ENCODE assay signal across 18 cellular contexts in the genomic region with DNA sequence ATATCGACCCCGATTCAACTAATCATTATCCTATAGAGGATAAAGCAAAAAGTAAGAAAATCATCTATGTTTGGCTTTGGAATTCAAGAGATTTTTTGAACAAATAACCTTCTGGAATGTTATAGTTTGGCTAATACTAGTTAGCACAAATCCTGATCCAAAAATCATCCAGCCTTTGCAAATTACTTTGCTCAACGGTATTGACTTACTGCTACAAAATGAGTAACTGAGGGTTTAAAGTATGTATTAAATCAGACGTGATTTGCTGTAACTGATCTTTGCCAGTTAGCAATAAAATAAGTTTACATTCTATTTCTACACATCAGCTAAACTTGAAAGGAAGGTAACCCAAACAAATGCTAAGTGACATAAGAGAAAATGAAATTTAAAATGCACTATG. TPM values are rescaled to one million over a fixed set of nuclear protein-coding genes. Genes with fewer than 3 reads are reported as not detected.
DNase-seq lines count a peak whose midpoint lies in the region; ATAC-seq and TF ChIP-seq lines count a peak whose summit lies in the region.
"Had no signal": no experiment of that assay in that cellular context is flagged by ENCODE, and none has a peak within 500 bp of the region (broad histone marks: within the 10 kb centered on the region; RNA-seq: fewer than 3 reads in every experiment).

No MANE protein-coding gene starts in this region.

- no peaks in the 10 kb centered on the region for H3K27me3 Mint-ChIP-seq in CD4-positive, alpha-beta T cell
- H3K27me3 Mint-ChIP-seq in effector memory CD8-positive, alpha-beta T cell: no peaks in the 10 kb centered on the region
- no peaks in the 10 kb centered on the region for H3K27me3 Mint-ChIP-seq in progenitor cell of endocrine pancreas
- H3K27me3 Mint-ChIP-seq: B cell; CD4-positive, alpha-beta memory T cell had no signal

- no peaks in the 10 kb centered on the region for H3K9me3 Mint-ChIP-seq in CD4-positive, alpha-beta T cell
- no peaks in the 10 kb centered on the region for H3K9me3 Mint-ChIP-seq in effector memory CD8-positive, alpha-beta T cell
- H3K9me3 Mint-ChIP-seq in progenitor cell of endocrine pancreas (ENCODE audit: low read depth): no peaks in the 10 kb centered on the region
- H3K9me3 Mint-ChIP-seq: CD4-positive, alpha-beta memory T cell had no signal

- H3K36me3 ChIP-seq in Loucy (ENCODE audit: insufficient read depth, low read length): peaks cover 27% of the 10 kb centered on the region

- peaks cover 99% of the 10 kb centered on the region for H3K79me2 ChIP-seq in Loucy (ENCODE audit: insufficient read depth, low read length)

- no peaks in the 10 kb centered on the region for H3K9me3 ChIP-seq in CD4-positive, alpha-beta T cell (ENCODE audit: control insufficient read depth, low read length)
- no peaks in the 10 kb centered on the region for H3K9me3 ChIP-seq in Loucy (ENCODE audit: insufficient read depth, low read depth, low read length)

- peaks cover 50% of the 10 kb centered on the region for H3K4me1 ChIP-seq in Loucy (ENCODE audit: insufficient read depth, low read length, poor library complexity, severe bottlenecking)

- POLR2A ChIA-PET in CD4-positive, alpha-beta T cell (lab: Charles Lee): no interaction called here

- TF ChIP-seq CTCF in CD4-positive, alpha-beta T cell (IDR thresholded peaks at IDR 0.05): no peak
- TF ChIP-seq CTCF in Loucy (conservative IDR thresholded peaks at IDR 0.05; ENCODE audit: low read length) (no peak), progenitor cell of endocrine pancreas (IDR thresholded peaks at IDR 0.05; ENCODE audit: unreplicated experiment) (no peak)

- intact Hi-C loops in CD4-positive, alpha-beta T cell (cut with DNase I, micrococcal nuclease): no loop called here

- H3K4me3 ChIP-seq in Loucy (ENCODE audit: low read length, poor library complexity, severe bottlenecking): peak overlapping the region; percentile 95

- H3K27ac Mint-ChIP-seq in CD4-positive, alpha-beta T cell: peak overlapping the region; percentile 36
- peak overlapping the region; percentile 69 to 77 for H3K27ac Mint-ChIP-seq in effector memory CD8-positive, alpha-beta T cell
- peak overlapping the region; percentile 67 for H3K27ac Mint-ChIP-seq in progenitor cell of endocrine pancreas
- H3K27ac Mint-ChIP-seq: B cell had no signal

- peaks cover 72% of the 10 kb centered on the region for H3K36me3 Mint-ChIP-seq in CD4-positive, alpha-beta T cell (ENCODE audit: low read depth)
- peaks cover 74% of the 10 kb centered on the region for H3K36me3 Mint-ChIP-seq in effector memory CD8-positive, alpha-beta T cell (ENCODE audit: insufficient read depth)
- H3K36me3 Mint-ChIP-seq in progenitor cell of endocrine pancreas (ENCODE audit: insufficient read depth): peaks cover 15% of the 10 kb centered on the region

- no peak for ATAC-seq in CD4-positive, alpha-beta T cell (ENCODE audit: poor library complexity)
- no peak for ATAC-seq in effector memory CD8-positive, alpha-beta T cell (replicated peaks)

- no peaks in the 10 kb centered on the region for H3K9me2 ChIP-seq in Loucy (replicated peaks; ENCODE audit: low read depth, low read length)

- H3K27ac ChIP-seq in CD4-positive, alpha-beta T cell (ENCODE audit: low read depth, low read length): no peak overlapping the region

- peak overlapping the region; percentile 7 for H3K4me3 Mint-ChIP-seq in CD4-positive, alpha-beta T cell
- peak overlapping the region in 1 of 2 donors; percentile 41 for H3K4me3 Mint-ChIP-seq in effector memory CD8-positive, alpha-beta T cell
- no peak overlapping the region for H3K4me3 Mint-ChIP-seq in progenitor cell of endocrine pancreas (ENCODE audit: low read depth)
- H3K4me3 Mint-ChIP-seq: B cell had no signal

- H4K20me1 ChIP-seq in Loucy (ENCODE audit: insufficient read depth, low read length, poor library complexity, severe bottlenecking): peaks cover 94% of the 10 kb centered on the region

- CTCF ChIA-PET in CD4-positive, alpha-beta T cell (lab: Charles Lee): interaction anchor here (1.4 kb wide), 1 partner anchor 23 kb away, joined by 3 read pairs; no protein-coding TSS in a partner anchor

- no peaks in the 10 kb centered on the region for H3F3A ChIP-seq in Loucy (ENCODE audit: low read depth)

- peaks cover 77% of the 10 kb centered on the region for H3K4me1 Mint-ChIP-seq in CD4-positive, alpha-beta T cell (ENCODE audit: low read depth)
- peaks cover 33 to 55% of the 10 kb centered on the region in 2 donors for H3K4me1 Mint-ChIP-seq in effector memory CD8-positive, alpha-beta T cell (ENCODE audit: low read depth in 2 of 2)
- peaks cover 43% of the 10 kb centered on the region for H3K4me1 Mint-ChIP-seq in progenitor cell of endocrine pancreas (ENCODE audit: low read depth)

- no peak for DNase-seq in CD4-positive, alpha-beta T cell
- no peak for DNase-seq in effector memory CD8-positive, alpha-beta T cell
- DNase-seq in progenitor cell of endocrine pancreas (ENCODE audit: low spot score, unreplicated experiment) (no peak), germinal center (ENCODE audit: low spot score) (no peak), GM03348 (ENCODE audit: low spot score) (no peak), Ammon's horn (ENCODE audit: low spot score) (no peak), AG08396 (ENCODE audit: low spot score) (no peak)
- DNase-seq: CD4-positive, alpha-beta memory T cell; DMS79; HCEC 1CT; KBM-7; NCI-H1417 treated with DMSO at 0.1 percent for 48 hours; NCI-H2029; NCI-H446 treated with DMSO at 0.1 percent for 48 hours; NCI-H748 treated with DMSO at 0.1 percent for 48 hours; RPMI8226 had no signal

- H3K27me3 ChIP-seq in CD4-positive, alpha-beta T cell (ENCODE audit: control insufficient read depth, insufficient read depth, low read length): no peaks in the 10 kb centered on the region
- no peaks in the 10 kb centered on the region for H3K27me3 ChIP-seq in Loucy (ENCODE audit: insufficient read depth, low read length, poor library complexity, severe bottlenecking)

- no peak overlapping the region for H2AFZ ChIP-seq in Loucy (ENCODE audit: low read length)

- H3K9ac ChIP-seq in Loucy (ENCODE audit: low read depth, low read length, poor library complexity, severe bottlenecking): peak overlapping the region; percentile 4

- H3K4me2 ChIP-seq in Loucy (ENCODE audit: low read depth, low read length, poor library complexity, severe bottlenecking): peak overlapping the region; percentile 80

RNA-seq across cellular contexts. Expression of gene MED13, which starts 6.5 kb away (rescaled TPM):
- total RNA-seq in CD4-positive, alpha-beta T cell: 10 to 100 TPM; 75.7 to 85.8 TPM
- 68.8 and 83.7 TPM in 2 replicates for total RNA-seq in progenitor cell of endocrine pancreas
